ENCODE assay signal across 8 cellular contexts in the genomic region with DNA sequence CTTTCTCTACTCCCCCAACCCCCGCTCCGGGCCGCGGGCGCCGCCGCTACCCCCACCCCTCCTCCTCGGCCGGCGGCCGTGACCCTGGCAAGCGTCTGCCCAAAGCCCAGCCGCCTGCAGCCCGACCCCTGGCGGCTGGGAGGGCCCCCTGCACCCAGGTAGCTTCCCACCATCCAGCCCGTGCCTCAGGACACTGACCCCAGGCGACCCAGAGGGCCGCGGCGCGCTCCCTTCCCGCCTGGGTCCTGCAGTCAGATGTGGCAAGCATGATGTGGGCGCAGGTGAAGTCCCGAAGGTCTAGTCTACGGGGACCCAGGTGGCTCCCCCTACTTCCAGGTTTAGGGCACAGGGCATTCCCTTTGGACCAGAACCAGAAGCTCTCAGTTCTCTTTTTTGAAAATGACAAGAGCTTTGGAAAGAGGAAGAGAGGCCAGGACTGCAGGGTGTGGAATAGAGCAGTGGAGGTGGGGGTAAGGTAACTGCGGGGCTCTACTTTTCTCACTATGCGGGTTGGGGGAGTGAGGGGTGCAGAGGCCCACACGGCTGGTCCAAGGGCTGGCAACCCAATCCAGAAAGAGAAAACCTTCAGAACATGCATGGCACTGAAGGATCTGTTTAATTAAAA. TPM values are rescaled to one million over a fixed set of nuclear protein-coding genes. Genes with fewer than 3 reads are reported as not detected.
DNase-seq lines count a peak whose midpoint lies in the region; ATAC-seq and TF ChIP-seq lines count a peak whose summit lies in the region.

A gene with protein sequence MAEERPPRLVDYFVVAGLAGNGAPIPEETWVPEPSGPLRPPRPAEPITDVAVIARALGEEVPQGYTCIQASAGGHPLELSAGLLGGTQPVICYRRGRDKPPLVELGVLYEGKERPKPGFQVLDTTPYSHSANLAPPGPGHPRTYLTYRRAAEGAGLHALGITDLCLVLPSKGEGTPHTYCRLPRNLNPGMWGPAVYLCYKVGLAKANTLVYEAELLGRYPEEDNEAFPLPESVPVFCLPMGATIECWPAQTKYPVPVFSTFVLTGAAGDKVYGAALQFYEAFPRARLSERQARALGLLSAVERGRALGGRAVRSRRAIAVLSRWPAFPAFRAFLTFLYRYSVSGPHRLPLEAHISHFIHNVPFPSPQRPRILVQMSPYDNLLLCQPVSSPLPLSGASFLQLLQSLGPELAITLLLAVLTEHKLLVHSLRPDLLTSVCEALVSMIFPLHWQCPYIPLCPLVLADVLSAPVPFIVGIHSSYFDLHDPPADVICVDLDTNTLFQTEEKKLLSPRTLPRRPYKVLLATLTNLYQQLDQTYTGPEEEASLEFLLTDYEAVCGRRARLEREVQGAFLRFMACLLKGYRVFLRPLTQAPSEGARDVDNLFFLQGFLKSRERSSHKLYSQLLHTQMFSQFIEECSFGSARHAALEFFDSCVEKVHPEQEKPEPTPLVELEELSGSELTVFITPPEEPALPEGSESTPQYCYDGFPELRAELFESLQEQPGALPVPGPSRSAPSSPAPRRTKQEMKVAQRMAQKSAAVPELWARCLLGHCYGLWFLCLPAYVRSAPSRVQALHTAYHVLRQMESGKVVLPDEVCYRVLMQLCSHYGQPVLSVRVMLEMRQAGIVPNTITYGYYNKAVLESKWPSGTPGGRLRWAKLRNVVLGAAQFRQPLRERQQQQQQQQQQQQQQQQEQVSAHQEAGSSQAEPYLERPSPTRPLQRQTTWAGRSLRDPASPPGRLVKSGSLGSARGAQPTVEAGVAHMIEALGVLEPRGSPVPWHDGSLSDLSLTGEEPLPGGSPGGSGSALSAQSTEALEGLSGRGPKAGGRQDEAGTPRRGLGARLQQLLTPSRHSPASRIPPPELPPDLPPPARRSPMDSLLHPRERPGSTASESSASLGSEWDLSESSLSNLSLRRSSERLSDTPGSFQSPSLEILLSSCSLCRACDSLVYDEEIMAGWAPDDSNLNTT (N-terminal part only) (minus strand): TSS at position 97 of the 625 bp plus-strand sequence. CDS start 2,344 bp downstream, outside the sequence.

- peaks cover 21% of the 10 kb centered on the region for H3K4me1 Mint-ChIP-seq in HFFc6 (ENCODE audit: low read depth)

- peaks cover 2% of the 10 kb centered on the region for H3K27me3 Mint-ChIP-seq in HFFc6 (ENCODE audit: insufficient read depth)

- H3K27me3 ChIP-seq in psoas muscle (ENCODE audit: insufficient read depth in 3 of 3, low read length in 2 of 3) (no peaks in the 10 kb centered on the region), vagina (no peaks in the 10 kb centered on the region)

- peak within 1 kb of the TSS; percentile 82 for H3K4me3 ChIP-seq in NB4 (ENCODE audit: low read depth, low read length)
- peak within 1 kb of the TSS; percentile 99 for H3K4me3 ChIP-seq in psoas muscle
- H3K4me3 ChIP-seq in vagina = peak within 1 kb of the TSS; percentile 73 to 89

- ATAC-seq in left ventricle myocardium superior = peak; percentile 78
- peak; percentile 84 to 85 (median 84) for ATAC-seq in psoas muscle

- peak; percentile 85 for TF ChIP-seq CTCF in GM12873 (IDR thresholded peaks at IDR 0.05; ENCODE audit: insufficient read depth, low read depth, low read length, missing control alignments)
- peak; percentile 97 for TF ChIP-seq CTCF in HFFc6 (IDR thresholded peaks at IDR 0.05)
- peak; percentile 77 for TF ChIP-seq CTCF in NB4 (IDR thresholded peaks at IDR 0.05; ENCODE audit: low read depth, low read length)
- TF ChIP-seq CTCF in psoas muscle (IDR thresholded peaks at IDR 0.05) = peak; percentile 93
- TF ChIP-seq CTCF in vagina (IDR thresholded peaks at IDR 0.05) = peak; percentile 84 to 90 (median 86)

- intact Hi-C loops in T-helper 1 cell treated with Interleukin-12 subunit alpha and Interleukin-12 subunit beta and Interleukin-4 antibody, amounts not matched to agents 30 ng/mL and 1 ng/mL, for 36 hours (cut with micrococcal nuclease) = loop anchor here (1.0 kb wide), 2 partner anchors 21 to 31 kb away; partner anchors contain the start of genes CREB3L4 and JTB
- intact Hi-C loops in left ventricle myocardium superior (cut with micrococcal nuclease) = no loop called here
- intact Hi-C loops in psoas muscle (cut with DNase I) = loop anchor here (1.0 to 10.0 kb wide), 4 partner anchors 41 to 272 kb away; partner anchors contain the start of genes ILF2 (in 1 of the 2), NPR1 (in 1 of the 2) and RAB13 (in 1 of the 2)
- intact Hi-C loops in vagina (cut with DNase I) = loop anchor here (5.0 to 10.0 kb wide), 2 partner anchors 41 to 152 kb away; partner anchors contain the start of gene RAB13

- H3K4me1 ChIP-seq in psoas muscle = peaks cover 24% of the 10 kb centered on the region
- H3K4me1 ChIP-seq in vagina = peaks cover 27% of the 10 kb centered on the region

- H3K27ac Mint-ChIP-seq in HFFc6 = peak within 1 kb of the TSS; percentile 81

- no peaks in the 10 kb centered on the region for H3K9me3 Mint-ChIP-seq in HFFc6

- peak within 1 kb of the TSS; percentile 90 for H3K4me3 Mint-ChIP-seq in HFFc6

- H3K9me3 ChIP-seq in psoas muscle = no peaks in the 10 kb centered on the region
- H3K9me3 ChIP-seq in vagina = no peaks in the 10 kb centered on the region

- H3K27ac ChIP-seq in psoas muscle = peak within 1 kb of the TSS; percentile 94
- H3K27ac ChIP-seq in vagina = peak within 1 kb of the TSS; percentile 99

- peaks cover 12% of the 10 kb centered on the region; the same call in 1 of the 2 replicates for H3K36me3 Mint-ChIP-seq in HFFc6 (ENCODE audit: low read depth)

- peaks cover 8 to 60% of the 10 kb centered on the region in 2 donors for H3K36me3 ChIP-seq in psoas muscle (ENCODE audit: insufficient read depth in 1 of 2, low read depth in 1 of 2)
- peaks cover 0 to 51% of the 10 kb centered on the region in 2 donors for H3K36me3 ChIP-seq in vagina

- WGBS in psoas muscle, 3 donors = 9 to 20% (median 15%) methylated on average over 13 to 28 of the region's 28 CpGs

- TF ChIP-seq POLR2A in NB4 (IDR thresholded peaks at IDR 0.05; ENCODE audit: extremely low read depth, insufficient read length) (peak; percentile 26), vagina (IDR thresholded peaks at IDR 0.05) (no peak)

- DNase-seq in HFFc6 = peak; percentile 54
- DNase-seq in NB4 (ENCODE audit: low read depth) = peak; percentile 92
- peak; percentile 46 for DNase-seq in amniotic stem cell (lab: John Stamatoyannopoulos, UW)
- peak; percentile 91 for DNase-seq in left ventricle myocardium superior
- DNase-seq in psoas muscle = peak; percentile 88 to 93
- no peak for DNase-seq in vagina (ENCODE audit: extremely low spot score in 2 of 2)

RNA-seq across cellular contexts. Expression of the gene that starts here (rescaled TPM):
- 10 to 100 TPM; 20.5 to 26.6 (median 23.4) TPM for total RNA-seq in HFFc6 (2021; fragmentation: NEBNext Ultra II Directional; extraction: Animal tissue kit (Norgen Biotek cat#: 25700))
- 170 and 173 TPM in 2 replicates for total RNA-seq in T-helper 1 cell treated with Interleukin-12 subunit alpha and Interleukin-12 subunit beta and Interleukin-4 antibody, amounts not matched to agents 30 ng/mL and 1 ng/mL, for 36 hours
- 51.7 TPM for total RNA-seq in left ventricle myocardium superior
- 10 to 100 TPM; 47.1 to 75.4 (median 50.3) TPM for total RNA-seq in psoas muscle
- 10 to 100 TPM; 23.1 to 40.4 (median 23.5) TPM for polyA plus RNA-seq in psoas muscle
- 42.7 TPM for total RNA-seq in vagina

Comparison
In these comparisons a context has a peak if more than half of its experiments do, and no peak if none do; other contexts are left out.
1. DNase-seq: peak in HFFc6 (single experiment), NB4 (single experiment), amniotic stem cell (single experiment), left ventricle myocardium superior (single experiment) and psoas muscle (2 of 2); none in vagina (0 of 2).
2. Peak in every context shown above with its lines, with median percentiles within 50 percentile points of each other: CTCF ChIP-seq and H3K4me3 ChIP-seq.